In genomic region chr1:181251713-181252075, GRCh38 we compare ENCODE assay signal across 14 cellular contexts.
"Had no signal": no experiment of that assay in that cellular context is flagged by ENCODE, and none has a peak within 500 bp of the region (broad histone marks: within the 10 kb centered on the region; RNA-seq: fewer than 3 reads in every experiment).

No MANE protein-coding gene starts in this region.

- ATAC-seq: activated CD4-positive, CD25-positive, alpha-beta regulatory T cell treated with anti-CD3 and anti-CD28 coated beads, Interleukin-2, amount 50 U/mL, for 24 hours; left cardiac atrium; lower lobe of right lung; stimulated activated memory B cell treated with anti-CD40 and anti-IgM and Interleukin-4, amounts not matched to agents 10 μg/mL and 1 μg/mL and 100 μg/mL, for 72 hours had no signal

- H3K4me3 ChIP-seq: lower lobe of right lung, thyroid gland had no signal

- DNase-seq: activated CD4-positive, alpha-beta T cell treated with anti-CD3 and anti-CD28 coated beads, Interleukin-2, amount 50 U/mL, for 1 hour; activated naive CD4-positive, alpha-beta T cell; activated naive CD8-positive, alpha-beta T cell treated with anti-CD3 and anti-CD28 coated beads, Interleukin-2, amount 10 ng/mL, durations not matched to agents 7 days and 5 days; effector CD8-positive, alpha-beta T cell; glutamatergic neuron; hypothalamus; left cardiac atrium; lower lobe of right lung; naive B cell; stimulated activated CD4-positive, alpha-beta T cell treated with anti-CD3 and anti-CD28 coated beads, Interleukin-12 subunit alpha, Interleukin-12 subunit beta, amount 100 ng/mL, for 4 hours; thyroid gland had no signal

- H3K9me3 ChIP-seq: lower lobe of right lung, neutrophil, thyroid gland had no signal

- H3K27me3 ChIP-seq: neutrophil, thyroid gland had no signal

- H3K4me1 ChIP-seq: lower lobe of right lung, thyroid gland had no signal

- H3K27ac ChIP-seq: lower lobe of right lung, neutrophil, thyroid gland had no signal

- H3K36me3 ChIP-seq: lower lobe of right lung, neutrophil, thyroid gland had no signal
